8 cellular contexts compared by ENCODE assay signal in genomic region chr21:44338971-44339910, GRCh38. TPM values are rescaled to one million over a fixed set of nuclear protein-coding genes. Genes with fewer than 3 reads are reported as not detected.
DNase-seq lines count a peak whose midpoint lies in the region; ATAC-seq and TF ChIP-seq lines count a peak whose summit lies in the region.

Gene CFAP410, minus strand, starts transcription at chr21:44339390. Its CDS starts 196 bp downstream, at chr21:44339194.

- 3% methylated on average over 85 to 87 of the region's 90 CpGs for WGBS in ectodermal cell, 2 experiments
- 0 to 1% methylated on average over 57 to 84 of the region's 90 CpGs for WGBS in lung, 2 donors

- H3K9me3 ChIP-seq in ectodermal cell (ENCODE audit: control insufficient read depth, low read length), result no peaks in the 10 kb centered on the region
- H3K9me3 ChIP-seq in lung (ENCODE audit: control insufficient read depth in 2 of 2, insufficient read depth in 1 of 2, low read length in 1 of 2), result peaks cover 0 to 2% of the 10 kb centered on the region in 2 donors

- no peaks in the 10 kb centered on the region for H3K27me3 ChIP-seq in ectodermal cell (ENCODE audit: control insufficient read depth, insufficient read depth, low read length, poor library complexity, severe bottlenecking)
- no peaks in the 10 kb centered on the region for H3K27me3 ChIP-seq in lung (ENCODE audit: control insufficient read depth, insufficient read depth)

- H3K36me3 ChIP-seq in ectodermal cell (ENCODE audit: control insufficient read depth, insufficient read depth, low read length) (no peaks in the 10 kb centered on the region), lung (ENCODE audit: control insufficient read depth in 2 of 2, insufficient read depth in 2 of 2, low read length in 2 of 2) (peaks cover 0 to 11% of the 10 kb centered on the region in 2 donors)

- H3K4me3 ChIP-seq in ectodermal cell (ENCODE audit: insufficient read depth, low read depth, low read length), result peak within 1 kb of the TSS; percentile 83
- peak within 1 kb of the TSS; percentile 76 for H3K4me3 ChIP-seq in lung

- TF ChIP-seq CTCF in GM20000 (IDR thresholded peaks at IDR 0.05; ENCODE audit: extremely low read depth, missing control alignments), result no peak
- no peak for TF ChIP-seq CTCF in lung (IDR thresholded peaks at IDR 0.05; ENCODE audit: control extremely low read depth, extremely low read depth)

- DNase-seq in CMK (ENCODE audit: low read depth) (peak; percentile 95), GM20000 (ENCODE audit: low spot score) (peak; percentile 99), HS-5 (ENCODE audit: low read depth) (peak; percentile 67), NK-92 (lab: John Stamatoyannopoulos, UW; ENCODE audit: unreplicated experiment) (peak; percentile 61), lung (ENCODE audit: low spot score) (peak; percentile 93)
- DNase-seq in activated CD8-positive, alpha-beta memory T cell treated with anti-CD3 and anti-CD28 coated beads for 1 hour (ENCODE audit: extremely low read depth in 1 of 2, low read depth in 1 of 2), result peak; percentile 83 to 90
- DNase-seq in stimulated activated CD4-positive, alpha-beta T cell treated with anti-CD3 and anti-CD28 coated beads, TNF-alpha, amount 100 ng/mL, for 24 hours (ENCODE audit: low read depth in 3 of 3), result peak; percentile 87 to 94 (median 92)

- H3K4me1 ChIP-seq in ectodermal cell (ENCODE audit: control insufficient read depth, insufficient read depth, low read length) (peaks cover 5% of the 10 kb centered on the region), lung (ENCODE audit: control insufficient read depth in 2 of 2, insufficient read depth in 2 of 2, low read length in 2 of 2) (peaks cover 0 to 6% of the 10 kb centered on the region in 2 donors)

- H3K27ac ChIP-seq in ectodermal cell (ENCODE audit: insufficient read depth, low read depth, low read length, poor library complexity, severe bottlenecking) (peak within 1 kb of the TSS; percentile 97), lung (ENCODE audit: low read depth in 1 of 2, low read length in 1 of 2) (peak within 1 kb of the TSS; percentile 97 to 98)

- ATAC-seq in lung (ENCODE audit: insufficient read depth, low FRiP score), result peak; percentile 96

RNA-seq across cellular contexts. Expression of gene CFAP410, which starts in this region (rescaled TPM):
- polyA plus RNA-seq in ectodermal cell (2013, experiment 1 of 4), result 16.0 TPM
- 20.6 TPM for polyA plus RNA-seq in ectodermal cell (2013, experiment 2 of 4)
- polyA plus RNA-seq in ectodermal cell (2013, experiment 3 of 4), result 15.4 TPM
- polyA plus RNA-seq in ectodermal cell (2013, experiment 4 of 4), result 17.6 TPM
- 10 to 100 TPM; 24.3 to 45.3 TPM for total RNA-seq in lung
- polyA plus RNA-seq in lung, result 10 to 100 TPM; 33.7 to 72.7 TPM

Comparison
In these comparisons a context has a peak if more than half of its experiments do, and no peak if none do; other contexts are left out.
1. Peak in every context shown above with its lines: DNase-seq, ATAC-seq, H3K4me3 ChIP-seq and H3K27ac ChIP-seq.